9 cellular contexts compared by ENCODE assay signal in genomic region chr1:28602536-28603439, GRCh38. TPM values are rescaled to one million over a fixed set of nuclear protein-coding genes. Genes with fewer than 3 reads are reported as not detected.
DNase-seq lines count a peak whose midpoint lies in the region; ATAC-seq and TF ChIP-seq lines count a peak whose summit lies in the region.
"Had no signal": no experiment of that assay in that cellular context is flagged by ENCODE, and none has a peak within 500 bp of the region (broad histone marks: within the 10 kb centered on the region; RNA-seq: fewer than 3 reads in every experiment).

No MANE protein-coding gene starts in this region.

- 59 to 60% (median 60%) methylated on average over 15 of the region's 15 CpGs for WGBS in ovary, 3 donors

- H3K4me1 ChIP-seq in A673 (ENCODE audit: insufficient read depth, low read length, poor library complexity, severe bottlenecking), result peaks cover 6% of the 10 kb centered on the region
- peaks cover 2% of the 10 kb centered on the region for H3K4me1 ChIP-seq in ovary (ENCODE audit: insufficient read depth)

- no peaks in the 10 kb centered on the region for H3K9me3 ChIP-seq in A673 (ENCODE audit: low read depth, low read length, poor library complexity, severe bottlenecking)
- no peaks in the 10 kb centered on the region for H3K9me3 ChIP-seq in WERI-Rb-1 (ENCODE audit: severe bottlenecking)
- H3K9me3 ChIP-seq in ovary, result no peaks in the 10 kb centered on the region

- intact Hi-C loops in A673 (cut with micrococcal nuclease; ENCODE audit: unreplicated experiment), result loop anchor here (1.0 to 5.0 kb wide), 4 partner anchors 85 to 354 kb away; no protein-coding TSS in a partner anchor
- intact Hi-C loops in ovary (cut with DNase I), result loop anchor here in 2 of 4 donors (5.0 to 10.0 kb wide), 3 partner anchors 198 to 355 kb away; no protein-coding TSS in a partner anchor

- no peak overlapping the region for H3K27ac ChIP-seq in A673 (ENCODE audit: low read depth, low read length, poor library complexity, severe bottlenecking)
- H3K27ac ChIP-seq in WERI-Rb-1, result no peak overlapping the region
- H3K27ac ChIP-seq in ovary, result peak overlapping the region in 1 of 2 donors; percentile 14

- H3K27me3 ChIP-seq in A673 (replicated peaks; ENCODE audit: insufficient read depth, low read depth, low read length, poor library complexity) (no peaks in the 10 kb centered on the region), WERI-Rb-1 (ENCODE audit: insufficient read depth, low read depth, severe bottlenecking) (no peaks in the 10 kb centered on the region), ovary (no peaks in the 10 kb centered on the region)

- no peak for TF ChIP-seq EP300 in ovary (IDR thresholded peaks at IDR 0.05)

- POLR2A ChIA-PET in A673 (lab: Charles Lee; ENCODE audit: low non-redundant PET), result interaction anchor here (0.6 kb wide), 1 partner anchor 12 kb away, joined by 21 read pairs; no protein-coding TSS in a partner anchor

- no peak for TF ChIP-seq POLR2A in ovary (IDR thresholded peaks at IDR 0.05)

- CTCF ChIA-PET in A673 (lab: Charles Lee), result interaction anchor here (0.6 to 2.1 kb wide), 13 partner anchors 13 to 385 kb away, joined by 3 to 22 read pairs (median 4); no protein-coding TSS in a partner anchor

- BruUV-seq in A673 (replicated peaks; lab: Mats Ljungman, UMichigan), result no TSS peak

- H3K4me3 ChIP-seq in A673 (ENCODE audit: low read depth, low read length, poor library complexity, severe bottlenecking) (no peak overlapping the region), WERI-Rb-1 (ENCODE audit: low read depth, low read length) (no peak overlapping the region), foreskin fibroblast (ENCODE audit: low read depth in 1 of 2, low read length in 2 of 2) (no peak overlapping the region), ovary (no peak overlapping the region)

- DNase-seq in A673 (ENCODE audit: low spot score) (peak; percentile 89), ELR (ENCODE audit: low read depth) (peak; percentile 87), NCI-H128 (lab: John Stamatoyannopoulos, UW; ENCODE audit: unreplicated experiment) (peak; percentile 41), WERI-Rb-1 (peak; percentile 59), foreskin fibroblast (peak; percentile 68 to 89), ovary (peak; percentile 54 to 78 (median 62))

- ATAC-seq in HG03135 (IDR thresholded peaks at IDR 0.05; ENCODE audit: unreplicated experiment) (no peak), HG03521 (IDR thresholded peaks at IDR 0.05; ENCODE audit: unreplicated experiment) (no peak)

- TF ChIP-seq CTCF in A673 (conservative IDR thresholded peaks at IDR 0.05; ENCODE audit: low read depth, low read length) (peak; percentile 87), WERI-Rb-1 (IDR thresholded peaks at IDR 0.05; ENCODE audit: low read depth, low read length) (peak; percentile 60), foreskin fibroblast (IDR thresholded peaks at IDR 0.05; ENCODE audit: low read depth, low read length) (peak; percentile 72), ovary (IDR thresholded peaks at IDR 0.05) (peak; percentile 42 to 81 (median 74))

- no peaks in the 10 kb centered on the region for H3K36me3 ChIP-seq in A673 (ENCODE audit: insufficient read depth, low read length, poor library complexity, severe bottlenecking)
- H3K36me3 ChIP-seq in WERI-Rb-1, result peaks cover 21% of the 10 kb centered on the region
- H3K36me3 ChIP-seq in ovary, result no peaks in the 10 kb centered on the region

RNA-seq across cellular contexts. Expression of gene RAB42, which starts 10.7 kb away (rescaled TPM):
- 2.4 and 3.5 TPM in 2 replicates for total RNA-seq in A673 (2021)
- total RNA-seq in ovary, result 1 to 10 TPM in 2 of 7 donors, under 1 TPM in 4, not detected in 1; 0.36 to 4.2 (median 0.89) TPM
- polyA plus RNA-seq in ovary, result 1 to 10 TPM in 1 of 2 donors, under 1 TPM in 1; 0.82 to 1.3 TPM

RNA-seq across cellular contexts. Expression of gene TAF12, which starts 40.1 kb away (rescaled TPM):
- total RNA-seq in A673 (2021), result 17.9 and 22.6 TPM in 2 replicates
- total RNA-seq in ovary, result 10 to 100 TPM; 15.4 to 26.4 (median 18.4) TPM
- polyA plus RNA-seq in ovary, result 10 to 100 TPM; 21.7 to 39.4 TPM

RNA-seq across cellular contexts. Expression of gene RNU11, which starts 45.6 kb away (rescaled TPM):
- total RNA-seq in A673 (2021) (not detected in 2 replicates), ovary (not detected)
- polyA plus RNA-seq in ovary, result not detected
- total RNA-seq: lower leg skin had no signal

RNA-seq across cellular contexts. Expression of gene TRNAU1AP, which starts 49.9 kb away (rescaled TPM):
- total RNA-seq in A673 (2021) (33.8 and 38.8 TPM in 2 replicates), ovary (10 to 100 TPM; 18.8 to 27.7 (median 20.6) TPM)
- polyA plus RNA-seq in ovary, result 10 to 100 TPM; 20.7 to 37.6 TPM
